In the genomic region with DNA sequence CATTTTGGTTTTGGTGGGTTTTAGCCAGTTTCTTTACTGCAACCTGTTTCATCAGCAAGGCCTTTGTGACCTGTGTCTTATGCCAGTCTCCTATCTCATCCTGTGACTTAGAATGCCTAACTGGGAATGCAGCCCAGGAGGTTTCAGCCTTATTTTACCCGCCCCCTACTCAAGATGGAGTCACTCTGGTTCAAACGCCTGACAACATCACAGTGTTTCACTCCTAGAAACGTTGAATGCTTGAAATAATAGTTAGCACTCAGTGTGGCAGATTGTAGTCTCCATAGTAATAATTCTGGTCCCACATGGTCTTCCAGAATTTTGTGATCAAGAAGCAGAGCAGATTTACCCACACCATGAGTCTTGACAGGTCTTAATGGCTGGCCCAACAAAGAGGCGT, we compare ENCODE assay signal across 23 cellular contexts.
A peak's percentile ranks its signal among the peaks of the same experiment; 100 is the strongest.
DNase-seq lines count a peak whose midpoint lies in the region; ATAC-seq, FAIRE-seq and TF ChIP-seq lines count a peak whose summit lies in the region.
"Had no signal": no experiment of that assay in that cellular context is flagged by ENCODE, and none has a peak within 500 bp of the region (broad histone marks: within the 10 kb centered on the region; RNA-seq: fewer than 3 reads in every experiment).

No MANE protein-coding gene starts in this region.

- no peaks in the 10 kb centered on the region for H3K9me1 ChIP-seq in K562 (ENCODE audit: control insufficient read depth, insufficient read depth, low read length)

- no peak overlapping the region for H2AFZ ChIP-seq in K562 (ENCODE audit: low read depth, low read length)

- H3K4me3 Mint-ChIP-seq in activated CD4-positive, alpha-beta T cell treated with anti-CD3 and anti-CD28 coated beads for 36 hours = no peak overlapping the region
- H3K4me3 Mint-ChIP-seq in CD4-positive, CD25-positive, alpha-beta regulatory T cell = no peak overlapping the region
- H3K4me3 Mint-ChIP-seq in HFFc6 = no peak overlapping the region
- H3K4me3 Mint-ChIP-seq: B cell; CD8-positive, alpha-beta T cell had no signal

- 68% methylated on average over 4 of the region's 4 CpGs for WGBS in K562 (ENCODE audit: insufficient coverage, low coverage, missing lambda C conversion rate)

- no peaks in the 10 kb centered on the region for H3K9me3 ChIP-seq in CD4-positive, CD25-positive, alpha-beta regulatory T cell (ENCODE audit: control insufficient read depth in 2 of 2, low read length in 2 of 2)
- no peaks in the 10 kb centered on the region for H3K9me3 ChIP-seq in K562 (replicated peaks; ENCODE audit: control insufficient read depth, insufficient read depth, low read depth, low read length)
- H3K9me3 ChIP-seq: A549 had no signal

- H4K20me1 ChIP-seq in K562 (replicated peaks; ENCODE audit: control insufficient read depth, insufficient read depth, low read length) = no peaks in the 10 kb centered on the region
- H4K20me1 ChIP-seq: BLaER1 treated with 17β-estradiol and CSF1 and Interleukin-3, amounts not matched to agents 10 nM and 100 nM had no signal

- peaks cover 41% of the 10 kb centered on the region for H3K4me1 Mint-ChIP-seq in activated CD4-positive, alpha-beta T cell treated with anti-CD3 and anti-CD28 coated beads for 36 hours
- peaks cover 44 to 69% (median 52%) of the 10 kb centered on the region in 4 donors for H3K4me1 Mint-ChIP-seq in CD4-positive, CD25-positive, alpha-beta regulatory T cell
- peaks cover 43% of the 10 kb centered on the region for H3K4me1 Mint-ChIP-seq in HFFc6 (ENCODE audit: low read depth)

- in situ Hi-C loops in K562 (cut with MboI) = no loop called here

- H3K36me3 Mint-ChIP-seq in activated CD4-positive, alpha-beta T cell treated with anti-CD3 and anti-CD28 coated beads for 36 hours (ENCODE audit: low read depth) = no peaks in the 10 kb centered on the region
- no peaks in the 10 kb centered on the region for H3K36me3 Mint-ChIP-seq in CD4-positive, CD25-positive, alpha-beta regulatory T cell
- H3K36me3 Mint-ChIP-seq in HFFc6 (ENCODE audit: low read depth) = no peaks in the 10 kb centered on the region
- H3K36me3 Mint-ChIP-seq: CD8-positive, alpha-beta T cell had no signal

- no peak overlapping the region for H3K4me2 ChIP-seq in K562 (ENCODE audit: insufficient read depth, low read length)
- H3K4me2 ChIP-seq: A549 had no signal

- H3K27ac ChIP-seq in CD4-positive, CD25-positive, alpha-beta regulatory T cell (ENCODE audit: insufficient read depth, low read length, poor library complexity, severe bottlenecking) = no peak overlapping the region
- H3K27ac ChIP-seq in K562 (ENCODE audit: extremely low read depth, low read depth, low read length) = no peak overlapping the region
- H3K27ac ChIP-seq: 22Rv1; A549; BLaER1 treated with 17β-estradiol and CSF1 and Interleukin-3, amounts not matched to agents 10 nM and 100 nM; C4-2B had no signal

- no peaks in the 10 kb centered on the region for H3K36me3 ChIP-seq in CD4-positive, CD25-positive, alpha-beta regulatory T cell (ENCODE audit: control insufficient read depth, insufficient read depth, low read length)
- H3K36me3 ChIP-seq in K562 (ENCODE audit: control insufficient read depth, insufficient read depth, low read length) = no peaks in the 10 kb centered on the region
- H3K36me3 ChIP-seq: BLaER1 treated with 17β-estradiol and CSF1 and Interleukin-3, amounts not matched to agents 10 nM and 100 nM had no signal

- POLR2A ChIA-PET in activated CD4-positive, alpha-beta T cell treated with anti-CD3 and anti-CD28 coated beads for 36 hours (lab: Charles Lee) = no interaction called here
- POLR2A ChIA-PET in K562 (lab: Yijun Ruan, JAX) = interaction anchor here (1.3 kb wide), 1 partner anchor 11 kb away, joined by 3 read pairs; no protein-coding TSS in a partner anchor

- no peak for DNase-seq in activated CD4-positive, alpha-beta T cell treated with anti-CD3 and anti-CD28 coated beads for 36 hours
- no peak for DNase-seq in activated CD4-positive, alpha-beta T cell treated with anti-CD3 and anti-CD28 coated beads for 48 hours
- no peak for DNase-seq in CD4-positive, CD25-positive, alpha-beta regulatory T cell
- no peak for DNase-seq in HFFc6
- DNase-seq in K562 (ENCODE audit: extremely low read depth in 1 of 4, low spot score in 3 of 4) = no peak
- DNase-seq in NAMALWA (ENCODE audit: low spot score) = no peak
- no peak for DNase-seq in DMS79 treated with DMSO at 0.1 percent for 48 hours (lab: John Stamatoyannopoulos, UW)
- DNase-seq in activated T-cell treated with anti-CD3 and anti-CD28 coated beads, Interleukin-2, amount 50 U/mL, for 48 hours = no peak
- DNase-seq: AML-193; Caco-2; Calu3; CD8-positive, alpha-beta T cell; DND-41; EL; GDM1 had no signal

- no peaks in the 10 kb centered on the region for H3K79me2 ChIP-seq in K562 (ENCODE audit: control insufficient read depth, insufficient read depth, low read length)

- peaks cover 37% of the 10 kb centered on the region for H3K4me1 ChIP-seq in CD4-positive, CD25-positive, alpha-beta regulatory T cell (ENCODE audit: control insufficient read depth, insufficient read depth, low read length, poor library complexity, severe bottlenecking)
- H3K4me1 ChIP-seq in K562 (replicated peaks in 1 of 2; ENCODE audit: control insufficient read depth in 2 of 2, insufficient read depth in 2 of 2, low read length in 2 of 2) = peaks cover 0 to 21% of the 10 kb centered on the region in 2 experiments; a peak in 4 of 5 replicates
- H3K4me1 ChIP-seq: A549, Caco-2 had no signal

- BruUV-seq in K562 (replicated peaks; lab: Mats Ljungman, UMichigan) = no TSS peak

- TF ChIP-seq EP300 in K562 (IDR thresholded peaks at IDR 0.05; ENCODE audit: low read length) = no peak

- TF ChIP-seq CTCF in HFFc6 (IDR thresholded peaks at IDR 0.05) (no peak), K562 (IDR thresholded peaks at IDR 0.05 in 2 of 3, conservative IDR thresholded peaks at IDR 0.05 in 1 of 3; ENCODE audit: insufficient read depth in 2 of 3, low read depth in 1 of 3, low read length in 3 of 3) (no peak)

- H3K9me3 Mint-ChIP-seq in activated CD4-positive, alpha-beta T cell treated with anti-CD3 and anti-CD28 coated beads for 36 hours (ENCODE audit: low read depth) = no peaks in the 10 kb centered on the region
- H3K9me3 Mint-ChIP-seq in CD4-positive, CD25-positive, alpha-beta regulatory T cell = peaks cover 0 to 1% (median 0%) of the 10 kb centered on the region in 7 donors
- H3K9me3 Mint-ChIP-seq in HFFc6 = no peaks in the 10 kb centered on the region
- H3K9me3 Mint-ChIP-seq: CD8-positive, alpha-beta T cell had no signal

- intact Hi-C loops in activated CD4-positive, alpha-beta T cell treated with anti-CD3 and anti-CD28 coated beads for 36 hours (cut with DNase I, micrococcal nuclease) = loop anchor here in 1 of 2 experiments (5.0 kb wide), 2 partner anchors 50 to 160 kb away; a partner anchor contains a TSS
- intact Hi-C loops in K562 (cut with micrococcal nuclease) = loop anchor here (5.0 kb wide), 1 partner anchor 160 kb away; a partner anchor contains a TSS

- H3K4me3 ChIP-seq in CD4-positive, CD25-positive, alpha-beta regulatory T cell (ENCODE audit: low read depth, low read length) = no peak overlapping the region
- no peak overlapping the region for H3K4me3 ChIP-seq in K562
- H3K4me3 ChIP-seq: A549; BLaER1 treated with 17β-estradiol and CSF1 and Interleukin-3, amounts not matched to agents 10 nM and 100 nM; GM12878 had no signal

- TF ChIP-seq POLR2A in K562 (conservative IDR thresholded peaks at IDR 0.05) = no peak

- no peak for TF ChIP-seq RAD21 in K562 (CRISPR knock-in tag; conservative IDR thresholded peaks at IDR 0.05 in 1 of 2, IDR thresholded peaks at IDR 0.05 in 1 of 2)

- no peak for FAIRE-seq in K562 (lab: Jason Lieb, UNC)
- FAIRE-seq: A549, GM12878, GM12892, GM18507 had no signal

- peak overlapping the region; percentile 29 for H3K27ac Mint-ChIP-seq in activated CD4-positive, alpha-beta T cell treated with anti-CD3 and anti-CD28 coated beads for 36 hours
- H3K27ac Mint-ChIP-seq in CD4-positive, CD25-positive, alpha-beta regulatory T cell = peak overlapping the region; percentile 43 to 76 (median 67)
- 0 out of 2 replicates have a peak overlapping the region, but pooled peaks have one; percentile 82 for H3K27ac Mint-ChIP-seq in HFFc6
- H3K27ac Mint-ChIP-seq: B cell; CD8-positive, alpha-beta T cell had no signal

- CTCF ChIA-PET in activated CD4-positive, alpha-beta T cell treated with anti-CD3 and anti-CD28 coated beads for 36 hours (lab: Charles Lee) = interaction anchor here (2.1 kb wide), 1 partner anchor 159 kb away, joined by 12 read pairs; a partner anchor contains a TSS
- CTCF ChIA-PET in K562 (lab: Yijun Ruan, JAX; ENCODE audit: low intra/inter-chr PET ratio) = no interaction called here

- H3K9ac ChIP-seq in K562 (ENCODE audit: insufficient read depth in 1 of 2, low read depth in 2 of 2, low read length in 2 of 2) = no peak overlapping the region
- H3K9ac ChIP-seq: BLaER1 treated with 17β-estradiol and CSF1 and Interleukin-3, amounts not matched to agents 10 nM and 100 nM had no signal

- no peaks in the 10 kb centered on the region for H3K27me3 ChIP-seq in CD4-positive, CD25-positive, alpha-beta regulatory T cell (ENCODE audit: control insufficient read depth, insufficient read depth, low read length)
- H3K27me3 ChIP-seq in K562 (ENCODE audit: control insufficient read depth in 2 of 2, insufficient read depth in 2 of 2, low read length in 2 of 2) = no peaks in the 10 kb centered on the region
- H3K27me3 ChIP-seq: BLaER1 treated with 17β-estradiol and CSF1 and Interleukin-3, amounts not matched to agents 10 nM and 100 nM had no signal

- no peaks in the 10 kb centered on the region for H3K27me3 Mint-ChIP-seq in activated CD4-positive, alpha-beta T cell treated with anti-CD3 and anti-CD28 coated beads for 36 hours
- H3K27me3 Mint-ChIP-seq in CD4-positive, CD25-positive, alpha-beta regulatory T cell = no peaks in the 10 kb centered on the region
- H3K27me3 Mint-ChIP-seq in HFFc6 (ENCODE audit: insufficient read depth) = no peaks in the 10 kb centered on the region; the same call in 1 of the 2 replicates

- ATAC-seq in activated CD4-positive, alpha-beta T cell treated with anti-CD3 and anti-CD28 coated beads for 36 hours = no peak
- ATAC-seq in CD4-positive, CD25-positive, alpha-beta regulatory T cell (ENCODE audit: low read depth in 2 of 2) = no peak
- ATAC-seq in K562 = no peak
- ATAC-seq: A549; CD8-positive, alpha-beta T cell; GM12878 had no signal

TF ChIP-seq in K562, 482 proteins besides CTCF, POLR2A, EP300 and RAD21 (continues in another document):
- peak; percentile 62 for TF ChIP-seq CXXC5 (CRISPR knock-in tag; IDR thresholded peaks at IDR 0.05)
- no peak for TF ChIP-seq SMARCA5 (IDR thresholded peaks at IDR 0.05)
- no peak for TF ChIP-seq PHB (CRISPR knock-in tag; IDR thresholded peaks at IDR 0.05)
- no peak for TF ChIP-seq ZNF583 (CRISPR knock-in tag; IDR thresholded peaks at IDR 0.05)

Comparison
In these comparisons a context has a peak if more than half of its experiments do, and no peak if none do; other contexts are left out.
1. H3K27ac Mint-ChIP-seq: peak in every context shown above with its lines; median percentile 82 in HFFc6; 67 in CD4-positive, CD25-positive, alpha-beta regulatory T cell; 29 in activated CD4-positive, alpha-beta T cell treated with anti-CD3 and anti-CD28 coated beads for 36 hours.